ENCODE assay signal across 1 cellular context in the genomic region with DNA sequence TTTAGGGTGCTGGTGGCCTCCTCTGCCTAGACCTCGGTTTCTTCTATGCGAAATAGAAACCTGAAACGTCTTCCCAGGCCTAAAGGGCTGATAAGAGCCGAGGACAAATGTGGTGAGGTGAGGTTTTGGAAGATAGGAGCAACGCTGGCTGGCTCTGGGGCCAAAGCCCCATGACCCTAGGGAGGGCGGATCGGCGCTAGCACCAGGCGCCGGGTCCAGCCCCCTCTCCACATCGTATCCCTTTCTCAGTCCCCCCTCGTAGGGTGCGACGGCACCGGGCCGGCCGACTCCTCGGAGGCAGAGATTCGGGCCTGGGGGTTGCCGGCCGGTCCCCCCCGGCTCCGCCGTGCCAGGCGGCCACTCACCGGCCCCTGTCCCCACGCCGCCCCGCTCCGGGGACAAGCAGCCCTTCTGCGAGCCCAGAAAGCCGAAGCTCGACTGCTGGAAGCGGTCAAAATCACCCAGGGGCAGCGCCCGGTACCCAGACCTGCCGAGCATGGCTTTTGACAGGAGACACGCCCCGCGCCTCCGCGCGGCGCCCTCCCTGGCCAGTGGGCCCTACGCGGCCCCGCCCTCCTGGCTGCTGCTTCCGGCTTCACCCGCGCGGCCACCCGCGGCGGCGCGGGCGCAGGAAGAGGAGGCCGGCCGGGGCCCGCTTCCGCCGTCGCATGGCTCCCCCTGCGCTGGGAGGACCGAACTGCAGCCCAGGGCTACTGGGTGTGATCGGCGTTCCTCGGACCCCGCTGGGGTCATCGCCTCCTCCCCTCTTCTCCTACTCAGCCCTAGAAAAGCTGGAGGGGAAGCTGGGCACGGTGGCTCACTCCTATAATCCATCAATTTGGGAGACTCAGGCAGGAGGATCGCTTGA.
TF ChIP-seq lines count a peak whose summit lies in the region.

A gene with protein sequence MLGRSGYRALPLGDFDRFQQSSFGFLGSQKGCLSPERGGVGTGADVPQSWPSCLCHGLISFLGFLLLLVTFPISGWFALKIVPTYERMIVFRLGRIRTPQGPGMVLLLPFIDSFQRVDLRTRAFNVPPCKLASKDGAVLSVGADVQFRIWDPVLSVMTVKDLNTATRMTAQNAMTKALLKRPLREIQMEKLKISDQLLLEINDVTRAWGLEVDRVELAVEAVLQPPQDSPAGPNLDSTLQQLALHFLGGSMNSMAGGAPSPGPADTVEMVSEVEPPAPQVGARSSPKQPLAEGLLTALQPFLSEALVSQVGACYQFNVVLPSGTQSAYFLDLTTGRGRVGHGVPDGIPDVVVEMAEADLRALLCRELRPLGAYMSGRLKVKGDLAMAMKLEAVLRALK (minus strand): TSS at position 570 of the 868 bp plus-strand sequence. CDS start 72 bp downstream, at position 498.

TF ChIP-seq in HCT116, 20 proteins besides CTCF, POLR2A, EP300 and RAD21 (continued from another document):
- TF ChIP-seq ZFX (IDR thresholded peaks at IDR 0.05) (peak; percentile 56; the same call in 1 of the 2 replicates), CBX3 (IDR thresholded peaks at IDR 0.05; ENCODE audit: low read depth) (no peak), FOSL1 (IDR thresholded peaks at IDR 0.05; ENCODE audit: low read depth) (no peak), SP1 (IDR thresholded peaks at IDR 0.05; ENCODE audit: low read depth) (peak; percentile 37), JUND (IDR thresholded peaks at IDR 0.05) (no peak)
- TF ChIP-seq, protein P1, sequence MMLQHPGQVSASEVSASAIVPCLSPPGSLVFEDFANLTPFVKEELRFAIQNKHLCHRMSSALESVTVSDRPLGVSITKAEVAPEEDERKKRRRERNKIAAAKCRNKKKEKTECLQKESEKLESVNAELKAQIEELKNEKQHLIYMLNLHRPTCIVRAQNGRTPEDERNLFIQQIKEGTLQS (IDR thresholded peaks at IDR 0.05), result no peak
- TF ChIP-seq, protein P2, sequence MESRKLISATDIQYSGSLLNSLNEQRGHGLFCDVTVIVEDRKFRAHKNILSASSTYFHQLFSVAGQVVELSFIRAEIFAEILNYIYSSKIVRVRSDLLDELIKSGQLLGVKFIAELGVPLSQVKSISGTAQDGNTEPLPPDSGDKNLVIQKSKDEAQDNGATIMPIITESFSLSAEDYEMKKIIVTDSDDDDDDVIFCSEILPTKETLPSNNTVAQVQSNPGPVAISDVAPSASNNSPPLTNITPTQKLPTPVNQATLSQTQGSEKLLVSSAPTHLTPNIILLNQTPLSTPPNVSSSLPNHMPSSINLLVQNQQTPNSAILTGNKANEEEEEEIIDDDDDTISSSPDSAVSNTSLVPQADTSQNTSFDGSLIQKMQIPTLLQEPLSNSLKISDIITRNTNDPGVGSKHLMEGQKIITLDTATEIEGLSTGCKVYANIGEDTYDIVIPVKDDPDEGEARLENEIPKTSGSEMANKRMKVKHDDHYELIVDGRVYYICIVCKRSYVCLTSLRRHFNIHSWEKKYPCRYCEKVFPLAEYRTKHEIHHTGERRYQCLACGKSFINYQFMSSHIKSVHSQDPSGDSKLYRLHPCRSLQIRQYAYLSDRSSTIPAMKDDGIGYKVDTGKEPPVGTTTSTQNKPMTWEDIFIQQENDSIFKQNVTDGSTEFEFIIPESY (IDR thresholded peaks at IDR 0.05; ENCODE audit: extremely low read depth, insufficient replicate concordance, low read length), result peak; percentile 56
- TF ChIP-seq, protein P3, sequence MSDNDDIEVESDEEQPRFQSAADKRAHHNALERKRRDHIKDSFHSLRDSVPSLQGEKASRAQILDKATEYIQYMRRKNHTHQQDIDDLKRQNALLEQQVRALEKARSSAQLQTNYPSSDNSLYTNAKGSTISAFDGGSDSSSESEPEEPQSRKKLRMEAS (IDR thresholded peaks at IDR 0.05), result peak; percentile 87
